In genomic region chr11:91305402-91305801, GRCh38 we compare ENCODE assay signal across 1 cellular context.
TF ChIP-seq lines count a peak whose summit lies in the region.

No MANE protein-coding gene starts in this region.

TF ChIP-seq in GM23338, 12 proteins besides CTCF, POLR2A, EP300 and RAD21 (continued from another document):
- no peak for TF ChIP-seq REST (IDR thresholded peaks at IDR 0.05; ENCODE audit: unreplicated experiment)
- no peak for TF ChIP-seq JUNB (IDR thresholded peaks at IDR 0.05; ENCODE audit: unreplicated experiment)
- no peak for TF ChIP-seq ZNF331 (CRISPR knock-in tag; IDR thresholded peaks at IDR 0.05; ENCODE audit: low read depth)
